34 cellular contexts compared by ENCODE assay signal in the genomic region with DNA sequence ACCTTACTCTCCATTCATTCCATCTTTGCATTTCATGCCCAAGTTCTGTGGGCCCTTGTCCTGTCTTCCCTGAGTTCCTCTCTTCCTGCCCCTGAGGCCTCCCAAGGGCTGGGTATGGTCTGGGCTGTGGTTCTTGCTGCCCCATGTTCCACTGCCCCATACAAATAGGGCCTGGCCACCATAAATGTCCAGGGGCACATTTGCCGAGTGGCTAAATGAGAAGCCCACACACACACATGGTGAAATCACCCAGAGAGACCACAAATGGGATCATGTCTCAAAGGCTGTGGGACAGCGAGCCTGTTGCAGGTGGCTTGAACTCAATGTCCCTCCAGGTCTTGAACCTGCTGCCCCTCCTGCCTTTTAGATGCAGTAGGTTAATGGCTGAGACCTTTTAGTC. TPM values are rescaled to one million over a fixed set of nuclear protein-coding genes. Genes with fewer than 3 reads are reported as not detected.
"Had no signal": no experiment of that assay in that cellular context is flagged by ENCODE, and none has a peak within 500 bp of the region (broad histone marks: within the 10 kb centered on the region; RNA-seq: fewer than 3 reads in every experiment).

No MANE protein-coding gene starts in this region.

- H3K4me1 ChIP-seq: ascending aorta had no signal

- H3K4me1 Mint-ChIP-seq: activated CD4-positive, alpha-beta memory T cell treated with anti-CD3 and anti-CD28 coated beads, Interleukin-2, amount 10 ng/mL, durations not matched to agents 7 days and 5 days; activated CD8-positive, alpha-beta memory T cell treated with anti-CD3 and anti-CD28 coated beads, Interleukin-2, amount 10 ng/mL, durations not matched to agents 7 days and 5 days; activated naive CD4-positive, alpha-beta T cell treated with anti-CD3 and anti-CD28 coated beads, Interleukin-2, amount 50 U/mL, for 24 hours; activated naive CD8-positive, alpha-beta T cell treated with anti-CD3 and anti-CD28 coated beads, Interleukin-2, amount 10 ng/mL, durations not matched to agents 7 days and 5 days; T-cell had no signal

- H3K4me3 Mint-ChIP-seq: activated CD4-positive, alpha-beta memory T cell treated with anti-CD3 and anti-CD28 coated beads, Interleukin-2, amount 10 ng/mL, durations not matched to agents 7 days and 5 days; activated CD8-positive, alpha-beta memory T cell treated with anti-CD3 and anti-CD28 coated beads, Interleukin-2, amount 10 ng/mL, durations not matched to agents 7 days and 5 days; activated naive CD4-positive, alpha-beta T cell treated with anti-CD3 and anti-CD28 coated beads, Interleukin-2, amount 50 U/mL, for 24 hours; activated naive CD8-positive, alpha-beta T cell treated with anti-CD3 and anti-CD28 coated beads, Interleukin-2, amount 10 ng/mL, durations not matched to agents 7 days and 5 days; T-cell had no signal

- H3K27me3 ChIP-seq: ascending aorta had no signal

- DNase-seq: activated CD4-positive, alpha-beta memory T cell treated with anti-CD3 and anti-CD28 coated beads, Interleukin-2, amount 10 ng/mL, durations not matched to agents 7 days and 5 days; activated CD4-positive, alpha-beta T cell treated with anti-CD3 and anti-CD28 coated beads for 1 hour; activated CD4-positive, alpha-beta T cell treated with anti-CD3 and anti-CD28 coated beads for 48 hours; activated CD4-positive, CD25-positive, alpha-beta regulatory T cell; activated CD8-positive, alpha-beta memory T cell treated with anti-CD3 and anti-CD28 coated beads for 24 hours; activated CD8-positive, alpha-beta memory T cell treated with anti-CD3 and anti-CD28 coated beads, Interleukin-2, amount 10 ng/mL, durations not matched to agents 7 days and 5 days; activated CD8-positive, alpha-beta memory T cell treated with anti-CD3 and anti-CD28 coated beads, Interleukin-2, amount 50 U/mL, for 48 hours; activated gamma-delta T cell; activated naive CD4-positive, alpha-beta T cell treated with Interleukin-2 at 50 U/mL for 16 hours; activated T-cell treated with anti-CD3 and anti-CD28 coated beads, Interleukin-2, amount 50 U/mL, for 48 hours; NCI-H1092 treated with DMSO at 0.1 percent for 48 hours; NCI-H1417; NCI-H187 treated with DMSO at 0.1 percent for 48 hours; NCI-H2081; NCI-H226; NCI-H446 treated with DMSO at 0.1 percent for 48 hours; NCI-H524; NCI-H69; SIG-M5; T-helper 2 cell; T-helper 9 cell had no signal

- H3K27ac ChIP-seq: ascending aorta, cardiac muscle cell, KMS-11, VCaP had no signal

- H3K9me3 Mint-ChIP-seq: activated CD4-positive, alpha-beta memory T cell treated with anti-CD3 and anti-CD28 coated beads, Interleukin-2, amount 10 ng/mL, durations not matched to agents 7 days and 5 days; activated naive CD4-positive, alpha-beta T cell treated with anti-CD3 and anti-CD28 coated beads, Interleukin-2, amount 50 U/mL, for 24 hours; activated naive CD8-positive, alpha-beta T cell treated with anti-CD3 and anti-CD28 coated beads, Interleukin-2, amount 10 ng/mL, durations not matched to agents 7 days and 5 days; T-cell had no signal

- H3K27me3 Mint-ChIP-seq: activated naive CD4-positive, alpha-beta T cell treated with anti-CD3 and anti-CD28 coated beads, Interleukin-2, amount 50 U/mL, for 24 hours had no signal

- H3K36me3 Mint-ChIP-seq: activated CD8-positive, alpha-beta memory T cell treated with anti-CD3 and anti-CD28 coated beads, Interleukin-2, amount 10 ng/mL, durations not matched to agents 7 days and 5 days; activated naive CD4-positive, alpha-beta T cell treated with anti-CD3 and anti-CD28 coated beads, Interleukin-2, amount 50 U/mL, for 24 hours; activated naive CD8-positive, alpha-beta T cell treated with anti-CD3 and anti-CD28 coated beads, Interleukin-2, amount 10 ng/mL, durations not matched to agents 7 days and 5 days; T-cell had no signal

- H3K27ac Mint-ChIP-seq: activated CD4-positive, alpha-beta memory T cell treated with anti-CD3 and anti-CD28 coated beads, Interleukin-2, amount 10 ng/mL, durations not matched to agents 7 days and 5 days; activated CD8-positive, alpha-beta memory T cell treated with anti-CD3 and anti-CD28 coated beads, Interleukin-2, amount 10 ng/mL, durations not matched to agents 7 days and 5 days; activated naive CD4-positive, alpha-beta T cell treated with anti-CD3 and anti-CD28 coated beads, Interleukin-2, amount 50 U/mL, for 24 hours; activated naive CD8-positive, alpha-beta T cell treated with anti-CD3 and anti-CD28 coated beads, Interleukin-2, amount 10 ng/mL, durations not matched to agents 7 days and 5 days; T-cell had no signal

- H3K4me3 ChIP-seq: ascending aorta, cardiac muscle cell had no signal

- ATAC-seq: activated CD8-positive, alpha-beta memory T cell treated with anti-CD3 and anti-CD28 coated beads, Interleukin-2, amount 10 ng/mL, durations not matched to agents 7 days and 5 days; Panc1; SK-N-SH treated with all-trans-retinoic acid at 6 μM for 48 hours; T-cell had no signal

- H3K9me3 ChIP-seq: ascending aorta had no signal

- H3K36me3 ChIP-seq: ascending aorta, cardiac muscle cell had no signal

RNA-seq across cellular contexts. Expression of gene TIFAB, which starts 1.2 kb away (rescaled TPM):
- total RNA-seq: activated CD4-positive, alpha-beta memory T cell treated with anti-CD3 and anti-CD28 coated beads, Interleukin-2, amount 10 ng/mL, durations not matched to agents 7 days and 5 days; activated CD8-positive, alpha-beta memory T cell treated with anti-CD3 and anti-CD28 coated beads, Interleukin-2, amount 10 ng/mL, durations not matched to agents 7 days and 5 days; activated naive CD8-positive, alpha-beta T cell treated with anti-CD3 and anti-CD28 coated beads, Interleukin-2, amount 10 ng/mL, durations not matched to agents 7 days and 5 days; ascending aorta; cardiac muscle cell; LHCN-M2; RPMI7951; SK-MEL-5 had no signal
- polyA plus RNA-seq: cardiac muscle cell had no signal

RNA-seq across cellular contexts. Expression of gene DCANP1, which starts 3.8 kb away (rescaled TPM):
- total RNA-seq: activated CD4-positive, alpha-beta memory T cell treated with anti-CD3 and anti-CD28 coated beads, Interleukin-2, amount 10 ng/mL, durations not matched to agents 7 days and 5 days; activated CD8-positive, alpha-beta memory T cell treated with anti-CD3 and anti-CD28 coated beads, Interleukin-2, amount 10 ng/mL, durations not matched to agents 7 days and 5 days; activated naive CD8-positive, alpha-beta T cell treated with anti-CD3 and anti-CD28 coated beads, Interleukin-2, amount 10 ng/mL, durations not matched to agents 7 days and 5 days; ascending aorta; cardiac muscle cell; LHCN-M2; RPMI7951; SK-MEL-5; T-cell had no signal
- polyA plus RNA-seq: adipose tissue, cardiac muscle cell had no signal
